10 cellular contexts compared by ENCODE assay signal in genomic region chr11:88402192-88402715, GRCh38.
DNase-seq lines count a peak whose midpoint lies in the region; ATAC-seq, FAIRE-seq and TF ChIP-seq lines count a peak whose summit lies in the region.
"Had no signal": no experiment of that assay in that cellular context is flagged by ENCODE, and none has a peak within 500 bp of the region (broad histone marks: within the 10 kb centered on the region; RNA-seq: fewer than 3 reads in every experiment).

No MANE protein-coding gene starts in this region.

- TF ChIP-seq POLR2A in endothelial cell of umbilical vein (IDR thresholded peaks at IDR 0.05; ENCODE audit: low read depth, low read length) = no peak

- no peaks in the 10 kb centered on the region for H3K9me3 Mint-ChIP-seq in neural progenitor cell
- H3K9me3 Mint-ChIP-seq: activated B cell treated with CpG ODN at 0.5 μM for 24 hours had no signal

- H3K36me3 Mint-ChIP-seq in neural progenitor cell = no peaks in the 10 kb centered on the region

- CTCF ChIA-PET in endothelial cell of umbilical vein (lab: Charles Lee) = interaction anchor here (1.0 to 2.1 kb wide), 6 partner anchors 13 to 1212 kb away, joined by 3 to 6 read pairs (median 4); no protein-coding TSS in a partner anchor
- CTCF ChIA-PET in RWPE1 (lab: Yijun Ruan, JAX) = no interaction called here

- H3K4me3 ChIP-seq in endothelial cell of umbilical vein (replicated peaks in 1 of 3; ENCODE audit: insufficient read depth in 1 of 3, low read depth in 1 of 3, low read length in 3 of 3) (peak overlapping the region in 1 of 3 experiments; percentile 43), neural progenitor cell (no peak overlapping the region)

- no peaks in the 10 kb centered on the region for H3K9me1 ChIP-seq in endothelial cell of umbilical vein (replicated peaks; ENCODE audit: control insufficient read depth, extremely low read depth, insufficient read depth, low read length)

- no peak for ATAC-seq in HG02642 (IDR thresholded peaks at IDR 0.05; ENCODE audit: poor library complexity, unreplicated experiment)

- H3K36me3 ChIP-seq in endothelial cell of umbilical vein (ENCODE audit: control insufficient read depth in 2 of 2, extremely low read depth in 1 of 2, insufficient read depth in 2 of 2, low read length in 2 of 2) = no peaks in the 10 kb centered on the region
- H3K36me3 ChIP-seq in neural progenitor cell = no peaks in the 10 kb centered on the region

- H4K20me1 ChIP-seq in endothelial cell of umbilical vein (replicated peaks; ENCODE audit: control insufficient read depth, extremely low read depth, insufficient read depth, low read length) (no peaks in the 10 kb centered on the region), neural progenitor cell (ENCODE audit: low read depth) (no peaks in the 10 kb centered on the region)

- TF ChIP-seq CTCF in endothelial cell of umbilical vein (IDR thresholded peaks at IDR 0.05; ENCODE audit: extremely low read depth in 1 of 2, insufficient read depth in 1 of 2, low read depth in 1 of 2, low read length in 2 of 2) (no peak), neural progenitor cell (IDR thresholded peaks at IDR 0.05) (no peak), RWPE1 (conservative IDR thresholded peaks at IDR 0.05; ENCODE audit: low read depth) (no peak)

- intact Hi-C loops in endothelial cell of umbilical vein (cut with micrococcal nuclease) = loop anchor here (1.0 to 5.0 kb wide), 6 partner anchors 12 to 1205 kb away; partner anchors contain the start of gene CTSC

- no peaks in the 10 kb centered on the region for H3K27me3 ChIP-seq in endothelial cell of umbilical vein (ENCODE audit: control insufficient read depth in 2 of 2, insufficient read depth in 2 of 2, low read length in 2 of 2)
- H3K27me3 ChIP-seq in neural progenitor cell = no peaks in the 10 kb centered on the region

- peak overlapping the region; percentile 35 for H2AFZ ChIP-seq in endothelial cell of umbilical vein (ENCODE audit: low read depth, low read length)
- H2AFZ ChIP-seq in neural progenitor cell (replicated peaks) = peak overlapping the region; percentile 27

- POLR2A ChIA-PET in endothelial cell of umbilical vein (lab: Charles Lee) (interaction anchor here (0.7 kb wide), 1 partner anchor 136 kb away, joined by 3 read pairs; no protein-coding TSS in a partner anchor), RWPE1 (lab: Yijun Ruan, JAX; ENCODE audit: low non-redundant PET) (no interaction called here)

- no peak overlapping the region for H3K27ac Mint-ChIP-seq in neural progenitor cell
- H3K27ac Mint-ChIP-seq: activated B cell treated with CpG ODN at 0.5 μM for 24 hours had no signal

- H3K9me3 ChIP-seq in endothelial cell of umbilical vein (replicated peaks; ENCODE audit: control insufficient read depth, insufficient read depth, low read length) = no peaks in the 10 kb centered on the region
- no peaks in the 10 kb centered on the region for H3K9me3 ChIP-seq in neural progenitor cell (ENCODE audit: low read depth)

- H3K4me1 Mint-ChIP-seq in neural progenitor cell = peaks cover 7% of the 10 kb centered on the region
- H3K4me1 Mint-ChIP-seq: activated B cell treated with CpG ODN at 0.5 μM for 24 hours had no signal

- peak overlapping the region; percentile 80 for H3K9ac ChIP-seq in endothelial cell of umbilical vein (replicated peaks; ENCODE audit: extremely low read depth, insufficient read depth, low read length)
- H3K9ac ChIP-seq in neural progenitor cell = no peak overlapping the region

- no peaks in the 10 kb centered on the region for H3K27me3 Mint-ChIP-seq in neural progenitor cell (ENCODE audit: insufficient read depth, low read depth)
- H3K27me3 Mint-ChIP-seq: activated B cell treated with CpG ODN at 0.5 μM for 24 hours had no signal

- H3K4me1 ChIP-seq in endothelial cell of umbilical vein (ENCODE audit: control insufficient read depth, extremely low read depth, insufficient read depth, low read length) (peaks cover 50% of the 10 kb centered on the region), neural progenitor cell (peaks cover 16% of the 10 kb centered on the region)

- no peaks in the 10 kb centered on the region for H3F3A ChIP-seq in neural progenitor cell (ENCODE audit: low read depth)

- no peaks in the 10 kb centered on the region for H3K79me2 ChIP-seq in endothelial cell of umbilical vein (ENCODE audit: control insufficient read depth, insufficient read depth, low read length)
- H3K79me2 ChIP-seq in neural progenitor cell (ENCODE audit: low read depth) = no peaks in the 10 kb centered on the region

- no peak overlapping the region for H3K4me3 Mint-ChIP-seq in neural progenitor cell
- H3K4me3 Mint-ChIP-seq: activated B cell treated with CpG ODN at 0.5 μM for 24 hours had no signal

- FAIRE-seq in HTR-8/SVneo (lab: Jason Lieb, UNC) (peak; percentile 40), endothelial cell of umbilical vein (lab: Jason Lieb, UNC) (peak; percentile 84)

- dilution Hi-C loops in endothelial cell of umbilical vein (cut with MboI; ENCODE audit: extremely low pct_ligation_motif_present, low sequenced_read_pairs) = no loop called here

- DNase-seq in Daoy (ENCODE audit: low read depth) (peak; percentile 49), HTR-8/SVneo (ENCODE audit: insufficient read length, low spot score) (no peak), endothelial cell of umbilical vein (ENCODE audit: low read depth, low spot score) (peak; percentile 93), neural progenitor cell (ENCODE audit: low spot score) (peak; percentile 7), RWPE1 (ENCODE audit: low spot score) (no peak), NCI-H146 (lab: John Stamatoyannopoulos, UW) (no peak)
- DNase-seq in effector CD4-positive, alpha-beta T cell = no peak
- DNase-seq: activated B cell treated with CpG ODN at 0.5 μM for 24 hours; stimulated activated CD8-positive, alpha-beta memory T cell treated with anti-CD3 and anti-CD28 coated beads, Interleukin-4, amount 100 ng/mL, for 48 hours had no signal

- peak overlapping the region; percentile 91 for H3K4me2 ChIP-seq in endothelial cell of umbilical vein (ENCODE audit: insufficient read depth, low read length)
- H3K4me2 ChIP-seq in neural progenitor cell = no peak overlapping the region

- H3K27ac ChIP-seq in endothelial cell of umbilical vein (ENCODE audit: insufficient read depth, low read depth, low read length) = peak overlapping the region; percentile 95
- no peak overlapping the region for H3K27ac ChIP-seq in neural progenitor cell
- H3K27ac ChIP-seq in RWPE1 = no peak overlapping the region

- BruUV-seq in endothelial cell of umbilical vein (replicated peaks; lab: Mats Ljungman, UMichigan) = no TSS peak

TF ChIP-seq in endothelial cell of umbilical vein, 7 proteins besides CTCF, POLR2A, EP300 and RAD21:
- TF ChIP-seq POLR2AphosphoS5 (IDR thresholded peaks at IDR 0.05; ENCODE audit: insufficient read depth, low read depth, low read length) (peak; percentile 57), GATA2 (IDR thresholded peaks at IDR 0.05; ENCODE audit: insufficient read depth, insufficient read length, low read depth, low read length) (peak; percentile 94), JUN (IDR thresholded peaks at IDR 0.05; ENCODE audit: borderline replicate concordance, insufficient read depth, insufficient read length, low read depth) (peak; percentile 71), MYC (IDR thresholded peaks at IDR 0.05; ENCODE audit: low read depth, low read length) (no peak), EZH2 (IDR thresholded peaks at IDR 0.05; ENCODE audit: borderline replicate concordance, low read depth, low read length, severe bottlenecking) (no peak), FOS (IDR thresholded peaks at IDR 0.05; ENCODE audit: borderline replicate concordance, insufficient read depth, low read length) (peak; percentile 75)

Comparison
In these comparisons a context has a peak if more than half of its experiments do, and no peak if none do; other contexts are left out.
1. DNase-seq: peak in Daoy (single experiment), endothelial cell of umbilical vein (single experiment) and neural progenitor cell (single experiment); none in HTR-8/SVneo (single experiment), RWPE1 (single experiment), effector CD4-positive, alpha-beta T cell (single experiment) and NCI-H146 (single experiment).